Comparison of ENCODE assay signal across 22 cellular contexts in genomic region chr16:78689031-78689430, GRCh38.
DNase-seq lines count a peak whose midpoint lies in the region; ATAC-seq and TF ChIP-seq lines count a peak whose summit lies in the region.
"Had no signal": no experiment of that assay in that cellular context is flagged by ENCODE, and none has a peak within 500 bp of the region (broad histone marks: within the 10 kb centered on the region; RNA-seq: fewer than 3 reads in every experiment).

No MANE protein-coding gene starts in this region.

- H3K4me3 Mint-ChIP-seq in nephron, result no peak overlapping the region
- H3K4me3 Mint-ChIP-seq: activated CD8-positive, alpha-beta T cell treated with anti-CD3 and anti-CD28 coated beads, Interleukin-2, amount 10 ng/mL, durations not matched to agents 7 days and 5 days; activated T-cell treated with anti-CD3 and anti-CD28 coated beads, Interleukin-2, amount 50 U/mL, for 4 hours; stimulated activated memory B cell treated with anti-CD40 and anti-IgM and Interleukin-4, amounts not matched to agents 10 μg/mL and 1 μg/mL and 100 μg/mL, for 72 hours had no signal

- DNase-seq in NCI-H524 (lab: John Stamatoyannopoulos, UW) (peak; percentile 13 to 64), NCI-H524 treated with DMSO at 0.1 percent for 48 hours (lab: John Stamatoyannopoulos, UW) (no peak), NCI-H345 (lab: John Stamatoyannopoulos, UW) (peak; percentile 42), cerebellar cortex (ENCODE audit: low spot score) (peak; percentile 30), kidney glomerular epithelial cell (lab: John Stamatoyannopoulos, UW) (no peak), NK-92 (lab: John Stamatoyannopoulos, UW; ENCODE audit: unreplicated experiment) (no peak)
- DNase-seq: activated CD4-positive, alpha-beta T cell treated with anti-CD3 and anti-CD28 coated beads for 1 hour; activated CD8-positive, alpha-beta T cell treated with anti-CD3 and anti-CD28 coated beads, Interleukin-2, amount 10 ng/mL, durations not matched to agents 7 days and 5 days; activated naive CD4-positive, alpha-beta T cell treated with Interleukin-2 at 50 U/mL for 16 hours; activated T-cell treated with anti-CD3 and anti-CD28 coated beads, Interleukin-2, amount 50 U/mL, for 4 hours; Calu3; central memory CD4-positive, alpha-beta T cell; gastrocnemius medialis; lower lobe of right lung; NCI-H1436 treated with DMSO at 0.1 percent for 48 hours; NCI-H446 treated with DMSO at 0.1 percent for 48 hours; psoas muscle; Right ventricle myocardium superior; stimulated activated CD4-positive, alpha-beta T cell treated with anti-CD3 and anti-CD28 coated beads, Interleukin-2, amount 100 ng/mL, for 24 hours had no signal

- no peaks in the 10 kb centered on the region for H3K36me3 Mint-ChIP-seq in nephron (ENCODE audit: low read depth)
- H3K36me3 Mint-ChIP-seq: stimulated activated memory B cell treated with anti-CD40 and anti-IgM and Interleukin-4, amounts not matched to agents 10 μg/mL and 1 μg/mL and 100 μg/mL, for 72 hours had no signal

- peak overlapping the region; percentile 29 to 48 (median 37) for H3K27ac Mint-ChIP-seq in nephron
- H3K27ac Mint-ChIP-seq: activated CD8-positive, alpha-beta T cell treated with anti-CD3 and anti-CD28 coated beads, Interleukin-2, amount 10 ng/mL, durations not matched to agents 7 days and 5 days; stimulated activated memory B cell treated with anti-CD40 and anti-IgM and Interleukin-4, amounts not matched to agents 10 μg/mL and 1 μg/mL and 100 μg/mL, for 72 hours had no signal

- H3K27me3 Mint-ChIP-seq in nephron (ENCODE audit: low read depth), result no peaks in the 10 kb centered on the region
- H3K27me3 Mint-ChIP-seq: stimulated activated memory B cell treated with anti-CD40 and anti-IgM and Interleukin-4, amounts not matched to agents 10 μg/mL and 1 μg/mL and 100 μg/mL, for 72 hours had no signal

- TF ChIP-seq CTCF in nephron (IDR thresholded peaks at IDR 0.05; ENCODE audit: unreplicated experiment in 3 of 3), result no peak

- no peak for ATAC-seq in GM18868 (IDR thresholded peaks at IDR 0.05; ENCODE audit: unreplicated experiment)
- ATAC-seq: activated CD8-positive, alpha-beta T cell treated with anti-CD3 and anti-CD28 coated beads, Interleukin-2, amount 10 ng/mL, durations not matched to agents 7 days and 5 days; activated T-cell treated with anti-CD3 and anti-CD28 coated beads, Interleukin-2, amount 50 U/mL, for 4 hours; gastrocnemius medialis; lower lobe of right lung; psoas muscle; stimulated activated memory B cell treated with anti-CD40 and anti-IgM and Interleukin-4, amounts not matched to agents 10 μg/mL and 1 μg/mL and 100 μg/mL, for 72 hours had no signal

- H3K9me3 Mint-ChIP-seq in nephron, result peaks cover 3% of the 10 kb centered on the region
- H3K9me3 Mint-ChIP-seq: activated T-cell treated with anti-CD3 and anti-CD28 coated beads, Interleukin-2, amount 50 U/mL, for 4 hours had no signal

- H3K4me1 Mint-ChIP-seq in nephron, result peaks cover 43% of the 10 kb centered on the region
- H3K4me1 Mint-ChIP-seq: stimulated activated memory B cell treated with anti-CD40 and anti-IgM and Interleukin-4, amounts not matched to agents 10 μg/mL and 1 μg/mL and 100 μg/mL, for 72 hours had no signal

Comparison
In these comparisons a context has a peak if more than half of its experiments do, and no peak if none do; other contexts are left out.
1. DNase-seq: peak in NCI-H524 (2 of 2), NCI-H345 (single experiment) and cerebellar cortex (single experiment); none in NCI-H524 treated with DMSO at 0.1 percent for 48 hours (single experiment), kidney glomerular epithelial cell (single experiment) and NK-92 (single experiment).